ENCODE assay signal across 1 cellular context in the genomic region with DNA sequence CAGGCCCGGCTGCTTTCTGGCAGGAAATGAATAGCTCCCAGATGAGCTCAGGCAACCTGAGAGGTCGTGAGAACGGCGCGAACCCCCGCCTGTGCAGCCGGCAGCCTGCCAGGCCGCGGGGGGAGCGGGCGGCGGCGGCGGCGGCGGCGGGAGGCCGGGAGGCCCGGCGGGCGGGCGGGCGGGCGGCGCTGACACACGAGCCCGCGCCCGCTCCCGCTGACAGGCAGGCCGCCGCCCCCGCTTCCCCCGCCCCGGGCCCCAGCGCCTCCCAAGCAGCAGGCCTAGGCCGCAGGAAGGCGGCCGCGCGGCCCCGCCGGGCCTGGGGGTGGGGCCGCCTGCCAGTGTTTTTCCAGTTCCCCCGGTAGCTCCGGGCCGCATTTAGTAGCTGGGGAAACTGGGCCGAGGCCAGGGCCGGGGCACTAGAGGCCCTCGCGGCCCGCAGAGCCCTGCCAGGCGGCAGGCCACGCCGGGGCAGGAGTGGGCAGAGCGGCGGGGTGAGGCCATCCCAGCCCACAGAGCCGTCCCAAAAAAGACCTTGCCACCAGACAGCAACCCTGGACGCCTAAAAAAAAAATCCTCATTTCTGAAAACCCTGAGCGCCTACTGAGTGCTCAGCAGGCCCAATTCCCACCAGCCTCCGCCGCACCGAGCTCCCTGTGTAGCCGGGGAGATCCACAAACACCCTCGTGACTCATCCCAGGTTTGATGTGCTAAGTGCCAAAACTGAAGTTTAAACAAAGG.
TF ChIP-seq lines count a peak whose summit lies in the region.

No MANE protein-coding gene starts in this region.

TF ChIP-seq in HEK293, 187 proteins besides CTCF, POLR2A, EP300 and RAD21 (continued from another document and continues in another):
- no peak for TF ChIP-seq ZNF138 (tag by site-specific recombination; IDR thresholded peaks at IDR 0.05; ENCODE audit: borderline replicate concordance)
- TF ChIP-seq ZNF274 (IDR thresholded peaks at IDR 0.05; ENCODE audit: low read length): no peak
- TF ChIP-seq ZNF274 (tag by site-specific recombination; IDR thresholded peaks at IDR 0.05; ENCODE audit: borderline replicate concordance): no peak
- no peak for TF ChIP-seq ZNF133 (tag by site-specific recombination; IDR thresholded peaks at IDR 0.05)
- no peak for TF ChIP-seq BCL11B (tag by site-specific recombination; IDR thresholded peaks at IDR 0.05; ENCODE audit: low read depth)
- no peak for TF ChIP-seq ZNF214 (tag by site-specific recombination; IDR thresholded peaks at IDR 0.05; ENCODE audit: borderline replicate concordance)
- peak; percentile 85 for TF ChIP-seq ZEB2 (tag by site-specific recombination; IDR thresholded peaks at IDR 0.05)
- TF ChIP-seq REPIN1 (tag by site-specific recombination; IDR thresholded peaks at IDR 0.05; ENCODE audit: low read depth): no peak
- TF ChIP-seq ZNF610 (tag by site-specific recombination; IDR thresholded peaks at IDR 0.05; ENCODE audit: borderline replicate concordance): 0 out of 2 replicates have a peak, but pooled peaks have one; percentile 27
- TF ChIP-seq, protein P1, sequence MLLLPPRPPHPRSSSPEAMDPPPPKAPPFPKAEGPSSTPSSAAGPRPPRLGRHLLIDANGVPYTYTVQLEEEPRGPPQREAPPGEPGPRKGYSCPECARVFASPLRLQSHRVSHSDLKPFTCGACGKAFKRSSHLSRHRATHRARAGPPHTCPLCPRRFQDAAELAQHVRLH (tag by site-specific recombination; IDR thresholded peaks at IDR 0.05): no peak
- peak; percentile 80 for TF ChIP-seq ZBTB20 (tag by site-specific recombination; IDR thresholded peaks at IDR 0.05)
- TF ChIP-seq ZSCAN23 (tag by site-specific recombination; IDR thresholded peaks at IDR 0.05): no peak
- TF ChIP-seq, protein P2, sequence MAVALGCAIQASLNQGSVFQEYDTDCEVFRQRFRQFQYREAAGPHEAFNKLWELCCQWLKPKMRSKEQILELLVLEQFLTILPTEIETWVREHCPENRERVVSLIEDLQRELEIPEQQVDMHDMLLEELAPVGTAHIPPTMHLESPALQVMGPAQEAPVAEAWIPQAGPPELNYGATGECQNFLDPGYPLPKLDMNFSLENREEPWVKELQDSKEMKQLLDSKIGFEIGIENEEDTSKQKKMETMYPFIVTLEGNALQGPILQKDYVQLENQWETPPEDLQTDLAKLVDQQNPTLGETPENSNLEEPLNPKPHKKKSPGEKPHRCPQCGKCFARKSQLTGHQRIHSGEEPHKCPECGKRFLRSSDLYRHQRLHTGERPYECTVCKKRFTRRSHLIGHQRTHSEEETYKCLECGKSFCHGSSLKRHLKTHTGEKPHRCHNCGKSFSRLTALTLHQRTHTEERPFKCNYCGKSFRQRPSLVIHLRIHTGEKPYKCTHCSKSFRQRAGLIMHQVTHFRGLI (tag by site-specific recombination; IDR thresholded peaks at IDR 0.05): peak; percentile 65; the same call in 1 of the 2 replicates
- TF ChIP-seq ZFP37 (tag by site-specific recombination; IDR thresholded peaks at IDR 0.05): peak; percentile 94
- TF ChIP-seq ZFHX2 (tag by site-specific recombination; conservative IDR thresholded peaks at IDR 0.05): peak; percentile 90
- TF ChIP-seq, protein P3, sequence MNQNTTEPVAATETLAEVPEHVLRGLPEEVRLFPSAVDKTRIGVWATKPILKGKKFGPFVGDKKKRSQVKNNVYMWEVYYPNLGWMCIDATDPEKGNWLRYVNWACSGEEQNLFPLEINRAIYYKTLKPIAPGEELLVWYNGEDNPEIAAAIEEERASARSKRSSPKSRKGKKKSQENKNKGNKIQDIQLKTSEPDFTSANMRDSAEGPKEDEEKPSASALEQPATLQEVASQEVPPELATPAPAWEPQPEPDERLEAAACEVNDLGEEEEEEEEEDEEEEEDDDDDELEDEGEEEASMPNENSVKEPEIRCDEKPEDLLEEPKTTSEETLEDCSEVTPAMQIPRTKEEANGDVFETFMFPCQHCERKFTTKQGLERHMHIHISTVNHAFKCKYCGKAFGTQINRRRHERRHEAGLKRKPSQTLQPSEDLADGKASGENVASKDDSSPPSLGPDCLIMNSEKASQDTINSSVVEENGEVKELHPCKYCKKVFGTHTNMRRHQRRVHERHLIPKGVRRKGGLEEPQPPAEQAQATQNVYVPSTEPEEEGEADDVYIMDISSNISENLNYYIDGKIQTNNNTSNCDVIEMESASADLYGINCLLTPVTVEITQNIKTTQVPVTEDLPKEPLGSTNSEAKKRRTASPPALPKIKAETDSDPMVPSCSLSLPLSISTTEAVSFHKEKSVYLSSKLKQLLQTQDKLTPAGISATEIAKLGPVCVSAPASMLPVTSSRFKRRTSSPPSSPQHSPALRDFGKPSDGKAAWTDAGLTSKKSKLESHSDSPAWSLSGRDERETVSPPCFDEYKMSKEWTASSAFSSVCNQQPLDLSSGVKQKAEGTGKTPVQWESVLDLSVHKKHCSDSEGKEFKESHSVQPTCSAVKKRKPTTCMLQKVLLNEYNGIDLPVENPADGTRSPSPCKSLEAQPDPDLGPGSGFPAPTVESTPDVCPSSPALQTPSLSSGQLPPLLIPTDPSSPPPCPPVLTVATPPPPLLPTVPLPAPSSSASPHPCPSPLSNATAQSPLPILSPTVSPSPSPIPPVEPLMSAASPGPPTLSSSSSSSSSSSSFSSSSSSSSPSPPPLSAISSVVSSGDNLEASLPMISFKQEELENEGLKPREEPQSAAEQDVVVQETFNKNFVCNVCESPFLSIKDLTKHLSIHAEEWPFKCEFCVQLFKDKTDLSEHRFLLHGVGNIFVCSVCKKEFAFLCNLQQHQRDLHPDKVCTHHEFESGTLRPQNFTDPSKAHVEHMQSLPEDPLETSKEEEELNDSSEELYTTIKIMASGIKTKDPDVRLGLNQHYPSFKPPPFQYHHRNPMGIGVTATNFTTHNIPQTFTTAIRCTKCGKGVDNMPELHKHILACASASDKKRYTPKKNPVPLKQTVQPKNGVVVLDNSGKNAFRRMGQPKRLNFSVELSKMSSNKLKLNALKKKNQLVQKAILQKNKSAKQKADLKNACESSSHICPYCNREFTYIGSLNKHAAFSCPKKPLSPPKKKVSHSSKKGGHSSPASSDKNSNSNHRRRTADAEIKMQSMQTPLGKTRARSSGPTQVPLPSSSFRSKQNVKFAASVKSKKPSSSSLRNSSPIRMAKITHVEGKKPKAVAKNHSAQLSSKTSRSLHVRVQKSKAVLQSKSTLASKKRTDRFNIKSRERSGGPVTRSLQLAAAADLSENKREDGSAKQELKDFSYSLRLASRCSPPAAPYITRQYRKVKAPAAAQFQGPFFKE (tag by site-specific recombination; IDR thresholded peaks at IDR 0.05; ENCODE audit: borderline replicate concordance): no peak
- peak; percentile 27; the same call in 1 of the 2 replicates for TF ChIP-seq ZNF391 (tag by site-specific recombination; IDR thresholded peaks at IDR 0.05; ENCODE audit: borderline replicate concordance, low read depth)
- no peak for TF ChIP-seq KLF16 (tag by site-specific recombination; IDR thresholded peaks at IDR 0.05)
- TF ChIP-seq, protein P4, sequence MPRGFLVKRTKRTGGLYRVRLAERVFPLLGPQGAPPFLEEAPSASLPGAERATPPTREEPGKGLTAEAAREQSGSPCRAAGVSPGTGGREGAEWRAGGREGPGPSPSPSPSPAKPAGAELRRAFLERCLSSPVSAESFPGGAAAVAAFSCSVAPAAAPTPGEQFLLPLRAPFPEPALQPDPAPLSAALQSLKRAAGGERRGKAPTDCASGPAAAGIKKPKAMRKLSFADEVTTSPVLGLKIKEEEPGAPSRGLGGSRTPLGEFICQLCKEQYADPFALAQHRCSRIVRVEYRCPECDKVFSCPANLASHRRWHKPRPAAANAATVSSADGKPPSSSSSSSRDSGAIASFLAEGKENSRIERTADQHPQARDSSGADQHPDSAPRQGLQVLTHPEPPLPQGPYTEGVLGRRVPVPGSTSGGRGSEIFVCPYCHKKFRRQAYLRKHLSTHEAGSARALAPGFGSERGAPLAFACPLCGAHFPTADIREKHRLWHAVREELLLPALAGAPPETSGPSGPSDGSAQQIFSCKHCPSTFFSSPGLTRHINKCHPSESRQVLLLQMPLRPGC (tag by site-specific recombination; IDR thresholded peaks at IDR 0.05): no peak
- TF ChIP-seq ZNF624 (tag by site-specific recombination; IDR thresholded peaks at IDR 0.05): no peak
- no peak for TF ChIP-seq ZNF221 (tag by site-specific recombination; IDR thresholded peaks at IDR 0.05; ENCODE audit: borderline replicate concordance)
- peak; percentile 91 for TF ChIP-seq ZNF600 (tag by site-specific recombination; IDR thresholded peaks at IDR 0.05)
- TF ChIP-seq ZXDB (tag by site-specific recombination; IDR thresholded peaks at IDR 0.05): peak; percentile 59
- TF ChIP-seq ZNF701 (tag by site-specific recombination; IDR thresholded peaks at IDR 0.05): no peak
- TF ChIP-seq MYNN (tag by site-specific recombination; IDR thresholded peaks at IDR 0.05; ENCODE audit: borderline replicate concordance): no peak
- no peak for TF ChIP-seq ZNF560 (tag by site-specific recombination; IDR thresholded peaks at IDR 0.05; ENCODE audit: borderline replicate concordance)
- TF ChIP-seq ZBTB17 (tag by site-specific recombination; IDR thresholded peaks at IDR 0.05): peak; percentile 79
- 0 out of 2 replicates have a peak, but pooled peaks have one; percentile 20 for TF ChIP-seq ZBTB21 (tag by site-specific recombination; IDR thresholded peaks at IDR 0.05)
- TF ChIP-seq ZNF561 (tag by site-specific recombination; IDR thresholded peaks at IDR 0.05; ENCODE audit: borderline replicate concordance): peak; percentile 67; the same call in 1 of the 2 replicates
- TF ChIP-seq ZNF311 (tag by site-specific recombination; IDR thresholded peaks at IDR 0.05; ENCODE audit: borderline replicate concordance): no peak
- TF ChIP-seq ZNF292 (tag by site-specific recombination; IDR thresholded peaks at IDR 0.05; ENCODE audit: borderline replicate concordance, low read depth): no peak
- TF ChIP-seq ZNF596 (tag by site-specific recombination; IDR thresholded peaks at IDR 0.05): peak; percentile 68; the same call in 1 of the 2 replicates
- TF ChIP-seq, protein P5, sequence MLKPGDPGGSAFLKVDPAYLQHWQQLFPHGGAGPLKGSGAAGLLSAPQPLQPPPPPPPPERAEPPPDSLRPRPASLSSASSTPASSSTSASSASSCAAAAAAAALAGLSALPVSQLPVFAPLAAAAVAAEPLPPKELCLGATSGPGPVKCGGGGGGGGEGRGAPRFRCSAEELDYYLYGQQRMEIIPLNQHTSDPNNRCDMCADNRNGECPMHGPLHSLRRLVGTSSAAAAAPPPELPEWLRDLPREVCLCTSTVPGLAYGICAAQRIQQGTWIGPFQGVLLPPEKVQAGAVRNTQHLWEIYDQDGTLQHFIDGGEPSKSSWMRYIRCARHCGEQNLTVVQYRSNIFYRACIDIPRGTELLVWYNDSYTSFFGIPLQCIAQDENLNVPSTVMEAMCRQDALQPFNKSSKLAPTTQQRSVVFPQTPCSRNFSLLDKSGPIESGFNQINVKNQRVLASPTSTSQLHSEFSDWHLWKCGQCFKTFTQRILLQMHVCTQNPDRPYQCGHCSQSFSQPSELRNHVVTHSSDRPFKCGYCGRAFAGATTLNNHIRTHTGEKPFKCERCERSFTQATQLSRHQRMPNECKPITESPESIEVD (tag by site-specific recombination; IDR thresholded peaks at IDR 0.05): no peak
- no peak for TF ChIP-seq ZNF571 (tag by site-specific recombination; IDR thresholded peaks at IDR 0.05)
- TF ChIP-seq, protein P6, sequence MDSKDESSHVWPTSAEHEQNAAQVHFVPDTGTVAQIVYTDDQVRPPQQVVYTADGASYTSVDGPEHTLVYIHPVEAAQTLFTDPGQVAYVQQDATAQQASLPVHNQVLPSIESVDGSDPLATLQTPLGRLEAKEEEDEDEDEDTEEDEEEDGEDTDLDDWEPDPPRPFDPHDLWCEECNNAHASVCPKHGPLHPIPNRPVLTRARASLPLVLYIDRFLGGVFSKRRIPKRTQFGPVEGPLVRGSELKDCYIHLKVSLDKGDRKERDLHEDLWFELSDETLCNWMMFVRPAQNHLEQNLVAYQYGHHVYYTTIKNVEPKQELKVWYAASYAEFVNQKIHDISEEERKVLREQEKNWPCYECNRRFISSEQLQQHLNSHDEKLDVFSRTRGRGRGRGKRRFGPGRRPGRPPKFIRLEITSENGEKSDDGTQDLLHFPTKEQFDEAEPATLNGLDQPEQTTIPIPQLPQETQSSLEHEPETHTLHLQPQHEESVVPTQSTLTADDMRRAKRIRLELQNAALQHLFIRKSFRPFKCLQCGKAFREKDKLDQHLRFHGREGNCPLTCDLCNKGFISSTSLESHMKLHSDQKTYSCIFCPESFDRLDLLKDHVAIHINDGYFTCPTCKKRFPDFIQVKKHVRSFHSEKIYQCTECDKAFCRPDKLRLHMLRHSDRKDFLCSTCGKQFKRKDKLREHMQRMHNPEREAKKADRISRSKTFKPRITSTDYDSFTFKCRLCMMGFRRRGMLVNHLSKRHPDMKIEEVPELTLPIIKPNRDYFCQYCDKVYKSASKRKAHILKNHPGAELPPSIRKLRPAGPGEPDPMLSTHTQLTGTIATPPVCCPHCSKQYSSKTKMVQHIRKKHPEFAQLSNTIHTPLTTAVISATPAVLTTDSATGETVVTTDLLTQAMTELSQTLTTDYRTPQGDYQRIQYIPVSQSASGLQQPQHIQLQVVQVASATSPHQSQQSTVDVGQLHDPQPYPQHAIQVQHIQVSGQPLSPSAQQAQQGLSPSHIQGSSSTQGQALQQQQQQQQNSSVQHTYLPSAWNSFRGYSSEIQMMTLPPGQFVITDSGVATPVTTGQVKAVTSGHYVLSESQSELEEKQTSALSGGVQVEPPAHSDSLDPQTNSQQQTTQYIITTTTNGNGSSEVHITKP (tag by site-specific recombination; IDR thresholded peaks at IDR 0.05): peak; percentile 48; the same call in 1 of the 2 replicates
- TF ChIP-seq, protein P7, sequence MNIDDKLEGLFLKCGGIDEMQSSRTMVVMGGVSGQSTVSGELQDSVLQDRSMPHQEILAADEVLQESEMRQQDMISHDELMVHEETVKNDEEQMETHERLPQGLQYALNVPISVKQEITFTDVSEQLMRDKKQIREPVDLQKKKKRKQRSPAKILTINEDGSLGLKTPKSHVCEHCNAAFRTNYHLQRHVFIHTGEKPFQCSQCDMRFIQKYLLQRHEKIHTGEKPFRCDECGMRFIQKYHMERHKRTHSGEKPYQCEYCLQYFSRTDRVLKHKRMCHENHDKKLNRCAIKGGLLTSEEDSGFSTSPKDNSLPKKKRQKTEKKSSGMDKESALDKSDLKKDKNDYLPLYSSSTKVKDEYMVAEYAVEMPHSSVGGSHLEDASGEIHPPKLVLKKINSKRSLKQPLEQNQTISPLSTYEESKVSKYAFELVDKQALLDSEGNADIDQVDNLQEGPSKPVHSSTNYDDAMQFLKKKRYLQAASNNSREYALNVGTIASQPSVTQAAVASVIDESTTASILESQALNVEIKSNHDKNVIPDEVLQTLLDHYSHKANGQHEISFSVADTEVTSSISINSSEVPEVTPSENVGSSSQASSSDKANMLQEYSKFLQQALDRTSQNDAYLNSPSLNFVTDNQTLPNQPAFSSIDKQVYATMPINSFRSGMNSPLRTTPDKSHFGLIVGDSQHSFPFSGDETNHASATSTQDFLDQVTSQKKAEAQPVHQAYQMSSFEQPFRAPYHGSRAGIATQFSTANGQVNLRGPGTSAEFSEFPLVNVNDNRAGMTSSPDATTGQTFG (tag by site-specific recombination; IDR thresholded peaks at IDR 0.05; ENCODE audit: borderline replicate concordance): no peak
- peak; percentile 30; the same call in 1 of the 2 replicates for TF ChIP-seq ZBTB1 (tag by site-specific recombination; IDR thresholded peaks at IDR 0.05)
- TF ChIP-seq ZNF654 (tag by site-specific recombination; IDR thresholded peaks at IDR 0.05; ENCODE audit: low read depth): no peak
- no peak for TF ChIP-seq ZNF175 (tag by site-specific recombination; IDR thresholded peaks at IDR 0.05)
